ENCODE assay signal across 1 cellular context in the genomic region with DNA sequence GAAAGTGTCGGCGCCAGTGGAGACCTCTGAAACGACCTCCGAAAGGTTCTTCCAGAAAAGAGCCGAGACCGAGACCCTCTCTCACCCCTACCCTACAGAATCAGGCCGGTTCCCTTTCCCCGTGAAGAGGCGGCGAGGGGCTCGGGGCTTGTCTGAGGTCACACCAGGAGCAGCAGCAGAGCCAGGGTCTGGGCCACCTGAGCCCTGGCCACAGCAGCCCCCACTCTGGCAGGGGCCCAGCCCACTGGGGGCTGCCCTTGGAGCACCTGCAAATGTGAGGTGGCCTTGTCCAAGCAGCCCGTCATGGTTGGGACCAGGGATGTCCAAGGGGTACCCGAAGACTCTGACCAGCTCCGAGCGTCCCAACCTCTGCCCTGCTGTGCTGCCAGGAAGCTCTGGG.
TF ChIP-seq lines count a peak whose summit lies in the region.

No MANE protein-coding gene starts in this region.

TF ChIP-seq in HCT116, 20 proteins besides CTCF, POLR2A, EP300 and RAD21 (continued from another document):
- TF ChIP-seq, protein P1, sequence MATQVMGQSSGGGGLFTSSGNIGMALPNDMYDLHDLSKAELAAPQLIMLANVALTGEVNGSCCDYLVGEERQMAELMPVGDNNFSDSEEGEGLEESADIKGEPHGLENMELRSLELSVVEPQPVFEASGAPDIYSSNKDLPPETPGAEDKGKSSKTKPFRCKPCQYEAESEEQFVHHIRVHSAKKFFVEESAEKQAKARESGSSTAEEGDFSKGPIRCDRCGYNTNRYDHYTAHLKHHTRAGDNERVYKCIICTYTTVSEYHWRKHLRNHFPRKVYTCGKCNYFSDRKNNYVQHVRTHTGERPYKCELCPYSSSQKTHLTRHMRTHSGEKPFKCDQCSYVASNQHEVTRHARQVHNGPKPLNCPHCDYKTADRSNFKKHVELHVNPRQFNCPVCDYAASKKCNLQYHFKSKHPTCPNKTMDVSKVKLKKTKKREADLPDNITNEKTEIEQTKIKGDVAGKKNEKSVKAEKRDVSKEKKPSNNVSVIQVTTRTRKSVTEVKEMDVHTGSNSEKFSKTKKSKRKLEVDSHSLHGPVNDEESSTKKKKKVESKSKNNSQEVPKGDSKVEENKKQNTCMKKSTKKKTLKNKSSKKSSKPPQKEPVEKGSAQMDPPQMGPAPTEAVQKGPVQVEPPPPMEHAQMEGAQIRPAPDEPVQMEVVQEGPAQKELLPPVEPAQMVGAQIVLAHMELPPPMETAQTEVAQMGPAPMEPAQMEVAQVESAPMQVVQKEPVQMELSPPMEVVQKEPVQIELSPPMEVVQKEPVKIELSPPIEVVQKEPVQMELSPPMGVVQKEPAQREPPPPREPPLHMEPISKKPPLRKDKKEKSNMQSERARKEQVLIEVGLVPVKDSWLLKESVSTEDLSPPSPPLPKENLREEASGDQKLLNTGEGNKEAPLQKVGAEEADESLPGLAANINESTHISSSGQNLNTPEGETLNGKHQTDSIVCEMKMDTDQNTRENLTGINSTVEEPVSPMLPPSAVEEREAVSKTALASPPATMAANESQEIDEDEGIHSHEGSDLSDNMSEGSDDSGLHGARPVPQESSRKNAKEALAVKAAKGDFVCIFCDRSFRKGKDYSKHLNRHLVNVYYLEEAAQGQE (IDR thresholded peaks at IDR 0.05; ENCODE audit: low read depth): no peak
- TF ChIP-seq, protein P2, sequence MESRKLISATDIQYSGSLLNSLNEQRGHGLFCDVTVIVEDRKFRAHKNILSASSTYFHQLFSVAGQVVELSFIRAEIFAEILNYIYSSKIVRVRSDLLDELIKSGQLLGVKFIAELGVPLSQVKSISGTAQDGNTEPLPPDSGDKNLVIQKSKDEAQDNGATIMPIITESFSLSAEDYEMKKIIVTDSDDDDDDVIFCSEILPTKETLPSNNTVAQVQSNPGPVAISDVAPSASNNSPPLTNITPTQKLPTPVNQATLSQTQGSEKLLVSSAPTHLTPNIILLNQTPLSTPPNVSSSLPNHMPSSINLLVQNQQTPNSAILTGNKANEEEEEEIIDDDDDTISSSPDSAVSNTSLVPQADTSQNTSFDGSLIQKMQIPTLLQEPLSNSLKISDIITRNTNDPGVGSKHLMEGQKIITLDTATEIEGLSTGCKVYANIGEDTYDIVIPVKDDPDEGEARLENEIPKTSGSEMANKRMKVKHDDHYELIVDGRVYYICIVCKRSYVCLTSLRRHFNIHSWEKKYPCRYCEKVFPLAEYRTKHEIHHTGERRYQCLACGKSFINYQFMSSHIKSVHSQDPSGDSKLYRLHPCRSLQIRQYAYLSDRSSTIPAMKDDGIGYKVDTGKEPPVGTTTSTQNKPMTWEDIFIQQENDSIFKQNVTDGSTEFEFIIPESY (IDR thresholded peaks at IDR 0.05; ENCODE audit: extremely low read depth, insufficient replicate concordance, low read length): no peak
- TF ChIP-seq ELF1 (IDR thresholded peaks at IDR 0.05; ENCODE audit: borderline replicate concordance, low read depth): no peak
- no peak for TF ChIP-seq FOSL1 (IDR thresholded peaks at IDR 0.05; ENCODE audit: low read depth)
- TF ChIP-seq TCF7L2 (IDR thresholded peaks at IDR 0.05; ENCODE audit: borderline replicate concordance, extremely low read depth, insufficient read depth, insufficient read length): no peak
